ENCODE assay signal across 9 cellular contexts in the genomic region with DNA sequence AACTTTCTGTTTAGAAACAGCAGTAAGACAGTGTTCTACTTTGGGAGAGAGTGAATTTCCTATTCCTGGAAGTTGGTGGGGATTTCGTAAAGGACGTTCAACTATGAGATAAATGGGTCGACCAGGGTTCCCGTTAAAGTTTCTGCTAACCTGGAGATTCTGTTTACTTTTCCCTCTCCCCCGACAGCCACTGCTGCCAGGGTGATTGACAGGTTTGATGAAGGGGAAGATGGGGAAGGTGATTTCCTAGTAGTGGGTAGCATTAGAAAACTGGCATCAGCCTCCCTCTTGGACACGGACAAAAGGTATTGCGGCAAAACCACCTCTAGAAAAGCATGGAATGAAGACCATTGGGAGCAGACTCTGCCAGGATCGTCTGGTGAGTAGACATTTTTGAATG. TPM values are rescaled to one million over a fixed set of nuclear protein-coding genes. Genes with fewer than 3 reads are reported as not detected.
A peak's percentile ranks its signal among the peaks of the same experiment; 100 is the strongest.
DNase-seq lines count a peak whose midpoint lies in the region; ATAC-seq, FAIRE-seq and TF ChIP-seq lines count a peak whose summit lies in the region.
"Had no signal": no experiment of that assay in that cellular context is flagged by ENCODE, and none has a peak within 500 bp of the region (broad histone marks: within the 10 kb centered on the region; RNA-seq: fewer than 3 reads in every experiment).

No MANE protein-coding gene starts in this region.

- H3K4me1 ChIP-seq in DOHH2 (ENCODE audit: control insufficient read depth, low read length) (peaks cover 33% of the 10 kb centered on the region), PC-3 (ENCODE audit: insufficient read depth, low read length) (peaks cover 12% of the 10 kb centered on the region), endothelial cell of umbilical vein (ENCODE audit: control insufficient read depth, extremely low read depth, insufficient read depth, low read length) (peaks cover 14% of the 10 kb centered on the region), pancreas (peaks cover 0 to 18% (median 0%) of the 10 kb centered on the region in 3 donors), thyroid gland (peaks cover 14 to 15% of the 10 kb centered on the region in 2 donors)

- dilution Hi-C loops in endothelial cell of umbilical vein (cut with MboI; ENCODE audit: extremely low pct_ligation_motif_present, low sequenced_read_pairs): no loop called here

- DNase-seq in PC-3: no peak
- no peak for DNase-seq in endothelial cell of umbilical vein (ENCODE audit: low read depth, low spot score)
- DNase-seq in pancreas: no peak
- no peak for DNase-seq in SHP77 (lab: John Stamatoyannopoulos, UW)
- DNase-seq in thyroid gland: no peak
- DNase-seq: NCI-H1105 treated with DMSO at 0.1 percent for 48 hours had no signal

- FAIRE-seq in endothelial cell of umbilical vein (lab: Jason Lieb, UNC): no peak
- FAIRE-seq in pancreas (lab: Jason Lieb, UNC): no peak

- 54 to 63% methylated on average over 8 of the region's 8 CpGs for WGBS in pancreas, 2 donors
- 61 to 66% methylated on average over 8 of the region's 8 CpGs for WGBS in thyroid gland, 2 donors

- no peaks in the 10 kb centered on the region for H3K9me1 ChIP-seq in endothelial cell of umbilical vein (replicated peaks; ENCODE audit: control insufficient read depth, extremely low read depth, insufficient read depth, low read length)

- no peak for TF ChIP-seq POLR2A in endothelial cell of umbilical vein (IDR thresholded peaks at IDR 0.05; ENCODE audit: low read depth, low read length)
- no peak for TF ChIP-seq POLR2A in thyroid gland (IDR thresholded peaks at IDR 0.05)

- ATAC-seq in PC-3 (no peak), pancreas (no peak), GM21825 (IDR thresholded peaks at IDR 0.05; ENCODE audit: unreplicated experiment) (no peak), GM19397 (IDR thresholded peaks at IDR 0.05; ENCODE audit: unreplicated experiment) (no peak)

- H3K4me3 ChIP-seq in DOHH2 (ENCODE audit: low read length) (peak overlapping the region; percentile 91), PC-3 (ENCODE audit: low read length) (peak overlapping the region; percentile 83), endothelial cell of umbilical vein (replicated peaks in 1 of 3; ENCODE audit: insufficient read depth in 1 of 3, low read depth in 1 of 3, low read length in 3 of 3) (peak overlapping the region in 1 of 3 experiments; percentile 83), pancreas (peak overlapping the region in 3 of 4 donors; percentile 69 to 86 (median 83)), thyroid gland (replicated peaks in 1 of 3) (peak overlapping the region in 1 of 3 donors; percentile 97)

- H3K4me2 ChIP-seq in DOHH2 (ENCODE audit: low read length): peak overlapping the region; percentile 98
- H3K4me2 ChIP-seq in PC-3 (ENCODE audit: low read length): peak overlapping the region; percentile 88
- peak overlapping the region; percentile 88 for H3K4me2 ChIP-seq in endothelial cell of umbilical vein (ENCODE audit: insufficient read depth, low read length)

- TF ChIP-seq CTCF in DOHH2 (IDR thresholded peaks at IDR 0.05; ENCODE audit: low read depth, low read length, poor library complexity, severe bottlenecking) (no peak), PC-3 (conservative IDR thresholded peaks at IDR 0.05; ENCODE audit: low read depth, low read length) (no peak), endothelial cell of umbilical vein (IDR thresholded peaks at IDR 0.05; ENCODE audit: extremely low read depth in 1 of 2, insufficient read depth in 1 of 2, low read depth in 1 of 2, low read length in 2 of 2) (no peak), pancreas (IDR thresholded peaks at IDR 0.05) (no peak), thyroid gland (IDR thresholded peaks at IDR 0.05) (no peak)

- CTCF ChIA-PET in PC-3 (lab: Charles Lee) (interaction anchor here (0.6 kb wide), 1 partner anchor 26 kb away, joined by 5 read pairs; no protein-coding TSS in a partner anchor), endothelial cell of umbilical vein (lab: Charles Lee) (interaction anchor here (1.0 to 1.7 kb wide), 5 partner anchors 12 to 347 kb away, joined by 3 to 21 read pairs (median 4); partner anchors contain the start of gene LHX1)

- H3K9ac ChIP-seq in PC-3 (ENCODE audit: low read length) (peak overlapping the region; percentile 93), endothelial cell of umbilical vein (replicated peaks; ENCODE audit: extremely low read depth, insufficient read depth, low read length) (no peak overlapping the region)

- peaks cover 29% of the 10 kb centered on the region for H3K27me3 ChIP-seq in DOHH2 (ENCODE audit: control insufficient read depth, low read length)
- peaks cover 24% of the 10 kb centered on the region; the same call in 1 of the 2 replicates for H3K27me3 ChIP-seq in PC-3 (ENCODE audit: low read length)
- H3K27me3 ChIP-seq in endothelial cell of umbilical vein (ENCODE audit: control insufficient read depth in 2 of 2, insufficient read depth in 2 of 2, low read length in 2 of 2): peaks cover 29 to 33% of the 10 kb centered on the region in 2 experiments
- H3K27me3 ChIP-seq in pancreas: peaks cover 0 to 22% (median 5%) of the 10 kb centered on the region in 4 donors
- peaks cover 15% of the 10 kb centered on the region for H3K27me3 ChIP-seq in thyroid gland

- H2AFZ ChIP-seq in PC-3 (ENCODE audit: low read length): no peak overlapping the region
- no peak overlapping the region for H2AFZ ChIP-seq in endothelial cell of umbilical vein (ENCODE audit: low read depth, low read length)

- H3K27ac ChIP-seq in DOHH2 (ENCODE audit: low read depth, low read length) (no peak overlapping the region), PC-3 (ENCODE audit: low read length) (no peak overlapping the region), endothelial cell of umbilical vein (ENCODE audit: insufficient read depth, low read depth, low read length) (no peak overlapping the region), pancreas (no peak overlapping the region), thyroid gland (no peak overlapping the region)

- POLR2A ChIA-PET in PC-3 (lab: Charles Lee; ENCODE audit: unreplicated experiment): interaction anchor here (0.7 kb wide), 1 partner anchor 27 kb away, joined by 4 read pairs; no protein-coding TSS in a partner anchor
- POLR2A ChIA-PET in endothelial cell of umbilical vein (lab: Charles Lee): no interaction called here

- H3K36me3 ChIP-seq in DOHH2 (ENCODE audit: control insufficient read depth, low read length): peaks cover 61% of the 10 kb centered on the region
- peaks cover 9% of the 10 kb centered on the region for H3K36me3 ChIP-seq in PC-3 (ENCODE audit: low read depth, low read length)
- H3K36me3 ChIP-seq in endothelial cell of umbilical vein (ENCODE audit: control insufficient read depth in 2 of 2, extremely low read depth in 1 of 2, insufficient read depth in 2 of 2, low read length in 2 of 2): peaks cover 2 to 4% of the 10 kb centered on the region in 2 experiments
- peaks cover 0 to 16% (median 7%) of the 10 kb centered on the region in 3 donors for H3K36me3 ChIP-seq in pancreas
- H3K36me3 ChIP-seq in thyroid gland: peaks cover 18 to 26% of the 10 kb centered on the region in 2 donors

- no peaks in the 10 kb centered on the region for H3K9me3 ChIP-seq in DOHH2 (ENCODE audit: control insufficient read depth, insufficient read depth, low read length)
- H3K9me3 ChIP-seq in PC-3 (ENCODE audit: low read length): no peaks in the 10 kb centered on the region
- no peaks in the 10 kb centered on the region for H3K9me3 ChIP-seq in endothelial cell of umbilical vein (replicated peaks; ENCODE audit: control insufficient read depth, insufficient read depth, low read length)
- no peaks in the 10 kb centered on the region for H3K9me3 ChIP-seq in pancreas
- no peaks in the 10 kb centered on the region for H3K9me3 ChIP-seq in thyroid gland

- no peaks in the 10 kb centered on the region for H3F3A ChIP-seq in DOHH2 (ENCODE audit: control insufficient read depth, insufficient read depth)
- H3F3A ChIP-seq in PC-3 (ENCODE audit: low read length, unreplicated experiment): no peaks in the 10 kb centered on the region

- no peaks in the 10 kb centered on the region for H3K9me2 ChIP-seq in DOHH2 (replicated peaks; ENCODE audit: control insufficient read depth, low read length)
- H3K9me2 ChIP-seq in PC-3 (replicated peaks; ENCODE audit: low read length): no peaks in the 10 kb centered on the region

- H3K79me2 ChIP-seq in DOHH2 (ENCODE audit: control insufficient read depth, low read length) (peaks cover 58% of the 10 kb centered on the region), PC-3 (ENCODE audit: low read length) (peaks cover 35% of the 10 kb centered on the region), endothelial cell of umbilical vein (ENCODE audit: control insufficient read depth, insufficient read depth, low read length) (peaks cover 16% of the 10 kb centered on the region)

- H4K20me1 ChIP-seq in DOHH2 (ENCODE audit: control insufficient read depth, insufficient read depth, low read depth, low read length) (peaks cover 8% of the 10 kb centered on the region; the same call in 1 of the 2 replicates), PC-3 (ENCODE audit: low read length) (peaks cover 20% of the 10 kb centered on the region), endothelial cell of umbilical vein (replicated peaks; ENCODE audit: control insufficient read depth, extremely low read depth, insufficient read depth, low read length) (no peaks in the 10 kb centered on the region)

- intact Hi-C loops in PC-3 (cut with micrococcal nuclease) (loop anchor here (5.0 kb wide), 1 partner anchor 323 kb away; no protein-coding TSS in a partner anchor), endothelial cell of umbilical vein (cut with micrococcal nuclease) (no loop called here), pancreas (cut with DNase I) (no loop called here), thyroid gland (cut with DNase I) (no loop called here)

- BruUV-seq in PC-3 (replicated peaks; lab: Mats Ljungman, UMichigan) (no TSS peak), endothelial cell of umbilical vein (replicated peaks; lab: Mats Ljungman, UMichigan) (no TSS peak)

RNA-seq across cellular contexts. Expression of gene AATF, which starts 1.3 kb away (rescaled TPM):
- total RNA-seq in PC-3 (2014; rRNA removed) (25.5 and 25.9 TPM in 2 replicates), endothelial cell of umbilical vein (44.8 and 47.2 TPM in 2 replicates), pancreas (10 to 100 TPM; 21.6 to 38.4 (median 32.2) TPM), thyroid gland (10 to 100 TPM; 28.5 to 38.9 (median 32.4) TPM)
- polyA plus RNA-seq in endothelial cell of umbilical vein (11.0 and 15.7 TPM in 2 replicates), pancreas (10 to 100 TPM; 20.1 to 26.5 TPM)
- polyA plus RNA-seq in endothelial cell of umbilical vein (2011; cell fraction: cytosol; rRNA removed): 16.5 and 17.7 TPM in 2 replicates
- 14.3 and 18.2 TPM in 2 replicates for polyA plus RNA-seq in endothelial cell of umbilical vein (2011; cell fraction: nucleus; rRNA removed)
- 39.9 and 47.6 TPM in 2 replicates for polyA plus RNA-seq in endothelial cell of umbilical vein (2012)
- 12.7 and 13.5 TPM in 2 replicates for polyA minus RNA-seq in endothelial cell of umbilical vein
- 31.6 TPM for polyA minus RNA-seq in endothelial cell of umbilical vein (2011; cell fraction: cytosol; rRNA and poly(A)+ RNA removed)
- 12.0 and 14.4 TPM in 2 replicates for polyA minus RNA-seq in endothelial cell of umbilical vein (2011; cell fraction: nucleus; rRNA and poly(A)+ RNA removed)

RNA-seq across cellular contexts. Expression of gene LHX1, which starts 12.8 kb away (rescaled TPM):
- not detected in 2 replicates for total RNA-seq in PC-3 (2014; rRNA removed)
- total RNA-seq in endothelial cell of umbilical vein: not detected in 2 replicates
- polyA plus RNA-seq in endothelial cell of umbilical vein: not detected in 2 replicates
- not detected in 2 replicates for polyA plus RNA-seq in endothelial cell of umbilical vein (2011; cell fraction: cytosol; rRNA removed)
- polyA plus RNA-seq in endothelial cell of umbilical vein (2011; cell fraction: nucleus; rRNA removed): not detected in 2 replicates
- polyA plus RNA-seq in endothelial cell of umbilical vein (2012): not detected in 2 replicates
- not detected in 2 replicates for polyA minus RNA-seq in endothelial cell of umbilical vein
- polyA minus RNA-seq in endothelial cell of umbilical vein (2011; cell fraction: cytosol; rRNA and poly(A)+ RNA removed): not detected
- not detected in 2 replicates for polyA minus RNA-seq in endothelial cell of umbilical vein (2011; cell fraction: nucleus; rRNA and poly(A)+ RNA removed)
- not detected for total RNA-seq in pancreas
- under 1 TPM in 1 of 2 donors, not detected in 1; 0.05 TPM for polyA plus RNA-seq in pancreas
- not detected for total RNA-seq in thyroid gland
